In the genomic region with DNA sequence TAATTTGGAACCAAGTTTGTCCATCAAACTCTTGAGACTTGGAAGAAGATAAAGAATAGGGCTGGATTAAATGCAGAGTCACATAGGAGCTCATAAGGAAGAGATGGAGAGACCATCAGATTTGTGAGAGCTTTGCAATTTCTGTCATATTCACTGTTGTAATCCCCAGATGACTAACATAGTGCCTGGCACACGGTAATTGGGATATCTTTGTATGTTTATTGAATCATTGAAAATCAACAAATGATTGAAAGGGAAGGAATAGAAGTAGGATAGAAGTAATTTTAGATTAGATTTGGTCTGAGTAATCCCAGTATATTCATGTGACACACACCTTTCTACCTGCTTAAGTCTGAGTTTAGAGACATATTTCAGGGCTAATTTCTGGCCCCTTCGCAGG, we compare ENCODE assay signal across 27 cellular contexts.
"Had no signal": no experiment of that assay in that cellular context is flagged by ENCODE, and none has a peak within 500 bp of the region (broad histone marks: within the 10 kb centered on the region; RNA-seq: fewer than 3 reads in every experiment).

No MANE protein-coding gene starts in this region.

- H3K4me3 ChIP-seq: esophagus muscularis mucosa, heart right ventricle, left lung, mucosa of descending colon, right lobe of liver, suprapubic skin, transverse colon, upper lobe of right lung, uterus had no signal

- H2AFZ ChIP-seq: parathyroid adenoma had no signal

- H3K36me3 ChIP-seq: neutrophil, right lobe of liver, upper lobe of right lung, uterus had no signal

- H3K4me1 ChIP-seq: left lung, parathyroid adenoma, right lobe of liver, suprapubic skin, transverse colon, upper lobe of right lung had no signal

- H3K27ac ChIP-seq: esophagus muscularis mucosa, left lung, neutrophil, parathyroid adenoma, right lobe of liver, suprapubic skin, transverse colon, upper lobe of right lung, uterus had no signal

- H3K9ac ChIP-seq: parathyroid adenoma had no signal

- H3K9me3 ChIP-seq: neutrophil, right lobe of liver, upper lobe of right lung, uterus had no signal

- DNase-seq: effector CD8-positive, alpha-beta T cell; endodermal cell; foreskin melanocyte; glutamatergic neuron; heart right ventricle; hippocampal formation; left cardiac atrium; left lung; mesenchymal stem cell; mucosa of descending colon; naive B cell; right lobe of liver; small intestine; stimulated activated CD4-positive, alpha-beta T cell treated with anti-CD3 and anti-CD28 coated beads, Interleukin-15, amount 100 ng/mL, for 24 hours; stimulated activated CD4-positive, alpha-beta T cell treated with anti-CD3 and anti-CD28 coated beads, Interleukin-2, amount 100 ng/mL, for 48 hours; stimulated activated CD8-positive, alpha-beta memory T cell treated with anti-CD3 and anti-CD28 coated beads, Interleukin-4, amount 100 ng/mL, for 48 hours; stimulated activated naive CD4-positive, alpha-beta T cell; stimulated activated naive CD8-positive, alpha-beta T cell treated with anti-CD3 and anti-CD28 coated beads, Interleukin-15, amount 100 ng/mL, for 72 hours; transverse colon; upper lobe of right lung; uterus had no signal

- H3K27me3 ChIP-seq: esophagus muscularis mucosa, heart right ventricle, left lung, neutrophil, right lobe of liver, suprapubic skin, transverse colon, upper lobe of right lung, uterus had no signal

- FAIRE-seq: islet of Langerhans, small intestine had no signal

- ATAC-seq: left cardiac atrium; left lung; mucosa of descending colon; natural killer cell treated with Interleukin-12 subunit alpha and Interleukin-12 subunit beta and Interleukin-15 and Interleukin-18, amount 100 ng/mL, for 72 hours; right lobe of liver; stimulated activated naive CD8-positive, alpha-beta T cell treated with anti-CD3 and anti-CD28 coated beads, Interleukin-15, amount 100 ng/mL, for 72 hours; upper lobe of right lung had no signal
